In genomic region chr4:52991452-52991851, GRCh38 we compare ENCODE assay signal across 19 cellular contexts.
"Had no signal": no experiment of that assay in that cellular context is flagged by ENCODE, and none has a peak within 500 bp of the region (broad histone marks: within the 10 kb centered on the region; RNA-seq: fewer than 3 reads in every experiment).

No MANE protein-coding gene starts in this region.

- ATAC-seq: effector memory CD8-positive, alpha-beta T cell; gastroesophageal sphincter; left lobe of liver; naive thymus-derived CD4-positive, alpha-beta T cell; stimulated activated naive B cell treated with anti-CD40 and anti-IgM and Interleukin-4, amounts not matched to agents 10 μg/mL and 1 μg/mL and 100 μg/mL, for 72 hours; stimulated activated naive CD8-positive, alpha-beta T cell treated with anti-CD3 and anti-CD28 coated beads, Interleukin-15, amount 100 ng/mL, for 72 hours had no signal

- H3K27me3 ChIP-seq: esophagus muscularis mucosa, gastroesophageal sphincter, neutrophil, right atrium auricular region, sigmoid colon, testis, tibial nerve had no signal

- H3K27ac ChIP-seq: epithelial cell of prostate, esophagus muscularis mucosa, gastroesophageal sphincter, neutrophil, right atrium auricular region, sigmoid colon, skin epidermis, testis, tibial nerve had no signal

- H3K27me3 Mint-ChIP-seq: effector memory CD8-positive, alpha-beta T cell; naive thymus-derived CD4-positive, alpha-beta T cell; stimulated activated naive B cell treated with anti-CD40 and anti-IgM and Interleukin-4, amounts not matched to agents 10 μg/mL and 1 μg/mL and 100 μg/mL, for 72 hours; stimulated activated naive CD8-positive, alpha-beta T cell treated with anti-CD3 and anti-CD28 coated beads, Interleukin-15, amount 100 ng/mL, for 72 hours had no signal

- H3K4me3 Mint-ChIP-seq: effector memory CD8-positive, alpha-beta T cell; naive thymus-derived CD4-positive, alpha-beta T cell; stimulated activated naive B cell treated with anti-CD40 and anti-IgM and Interleukin-4, amounts not matched to agents 10 μg/mL and 1 μg/mL and 100 μg/mL, for 72 hours; stimulated activated naive CD8-positive, alpha-beta T cell treated with anti-CD3 and anti-CD28 coated beads, Interleukin-15, amount 100 ng/mL, for 72 hours had no signal

- DNase-seq: effector memory CD8-positive, alpha-beta T cell; glutamatergic neuron; islet precursor cell; mammary epithelial cell; naive thymus-derived CD4-positive, alpha-beta T cell; sigmoid colon; stimulated activated CD4-positive, alpha-beta T cell treated with anti-CD3 and anti-CD28 coated beads, Interleukin-2, amount 100 ng/mL, for 24 hours; stimulated activated CD4-positive, alpha-beta T cell treated with anti-CD3 and anti-CD28 coated beads, Interleukin-4, amount 100 ng/mL, for 4 hours; stimulated activated naive B cell treated with anti-CD40 and anti-IgM and Interleukin-4, amounts not matched to agents 10 μg/mL and 1 μg/mL and 100 μg/mL, for 72 hours; stimulated activated naive CD8-positive, alpha-beta T cell treated with anti-CD3 and anti-CD28 coated beads, Interleukin-15, amount 100 ng/mL, for 72 hours; testis had no signal

- H3K4me3 ChIP-seq: esophagus muscularis mucosa, gastroesophageal sphincter, right atrium auricular region, sigmoid colon, skin epidermis, testis, tibial nerve had no signal

- H3K4me1 Mint-ChIP-seq: stimulated activated naive B cell treated with anti-CD40 and anti-IgM and Interleukin-4, amounts not matched to agents 10 μg/mL and 1 μg/mL and 100 μg/mL, for 72 hours; stimulated activated naive CD8-positive, alpha-beta T cell treated with anti-CD3 and anti-CD28 coated beads, Interleukin-15, amount 100 ng/mL, for 72 hours had no signal

- H3K9me3 ChIP-seq: esophagus muscularis mucosa, gastroesophageal sphincter, neutrophil, right atrium auricular region, sigmoid colon, testis, tibial nerve had no signal

- H3K27ac Mint-ChIP-seq: effector memory CD8-positive, alpha-beta T cell; stimulated activated naive B cell treated with anti-CD40 and anti-IgM and Interleukin-4, amounts not matched to agents 10 μg/mL and 1 μg/mL and 100 μg/mL, for 72 hours had no signal

- H3K36me3 ChIP-seq: esophagus muscularis mucosa, gastroesophageal sphincter, neutrophil, right atrium auricular region, sigmoid colon, tibial nerve had no signal

- H3K9me3 Mint-ChIP-seq: effector memory CD8-positive, alpha-beta T cell; stimulated activated naive B cell treated with anti-CD40 and anti-IgM and Interleukin-4, amounts not matched to agents 10 μg/mL and 1 μg/mL and 100 μg/mL, for 72 hours; stimulated activated naive CD8-positive, alpha-beta T cell treated with anti-CD3 and anti-CD28 coated beads, Interleukin-15, amount 100 ng/mL, for 72 hours had no signal
